ENCODE assay signal across 19 cellular contexts in the genomic region with DNA sequence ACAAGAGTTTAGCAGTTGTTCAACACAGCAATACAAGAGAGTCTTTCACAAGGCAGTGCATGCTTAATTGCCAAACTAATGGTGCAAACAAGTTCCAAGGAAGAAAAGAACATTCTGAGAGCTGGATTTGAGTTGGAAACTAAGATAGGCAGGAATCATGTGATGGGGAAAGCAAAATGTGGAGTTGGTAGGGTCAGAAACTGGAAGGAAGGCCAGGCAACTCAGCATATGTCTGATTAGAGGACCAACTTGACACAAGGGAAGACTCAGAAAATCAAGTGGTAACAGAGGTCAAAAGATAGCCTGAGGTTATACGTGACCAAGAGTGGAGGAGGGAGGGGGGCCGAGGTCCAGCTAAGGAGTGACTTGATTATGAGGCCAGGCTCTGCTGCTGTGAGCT.
DNase-seq lines count a peak whose midpoint lies in the region; ATAC-seq and TF ChIP-seq lines count a peak whose summit lies in the region.
"Had no signal": no experiment of that assay in that cellular context is flagged by ENCODE, and none has a peak within 500 bp of the region (broad histone marks: within the 10 kb centered on the region; RNA-seq: fewer than 3 reads in every experiment).

No MANE protein-coding gene starts in this region.

- H3K36me3 Mint-ChIP-seq in WTC11 = peaks cover 7% of the 10 kb centered on the region; the same call in 1 of the 2 replicates
- H3K36me3 Mint-ChIP-seq in nephron progenitor cell (ENCODE audit: low read depth) = peaks cover 13% of the 10 kb centered on the region
- peaks cover 0 to 3% of the 10 kb centered on the region in 2 donors for H3K36me3 Mint-ChIP-seq in CD14-positive monocyte
- H3K36me3 Mint-ChIP-seq in activated T-cell treated with anti-CD3 and anti-CD28 coated beads, Interleukin-2, amount 50 U/mL, for 4 hours (ENCODE audit: insufficient read depth) = peaks cover 2% of the 10 kb centered on the region

- DNase-seq in ELF-1 (ENCODE audit: low read depth, low spot score) (peak; percentile 25), WTC11 (ENCODE audit: low spot score) (no peak), left ventricle myocardium superior (no peak), nephron progenitor cell (no peak), CD14-positive monocyte (ENCODE audit: low spot score) (no peak)
- no peak for DNase-seq in activated T-cell treated with anti-CD3 and anti-CD28 coated beads, Interleukin-2, amount 50 U/mL, for 4 hours
- DNase-seq in activated CD4-positive, alpha-beta T cell treated with anti-CD3 and anti-CD28 coated beads, Interleukin-2, amount 50 U/mL, for 1 hour = no peak
- DNase-seq: activated T-cell treated with anti-CD3 and anti-CD28 coated beads, Interleukin-2, amount 50 U/mL, for 72 hours; BE2C; body of pancreas; Caco-2; GM23248; NCI-H1105; NCI-H526 treated with DMSO at 0.1 percent for 48 hours; SJCRH30; stimulated activated CD4-positive, alpha-beta T cell treated with anti-CD3 and anti-CD28 coated beads, Interleukin-1b, Interleukin-23, amount 100 ng/mL, for 48 hours; stomach had no signal

- H3K4me1 Mint-ChIP-seq in WTC11 (peaks cover 23% of the 10 kb centered on the region), nephron progenitor cell (peaks cover 36% of the 10 kb centered on the region), CD14-positive monocyte (peaks cover 6% of the 10 kb centered on the region)
- no peaks in the 10 kb centered on the region for H3K4me1 Mint-ChIP-seq in activated T-cell treated with anti-CD3 and anti-CD28 coated beads, Interleukin-2, amount 50 U/mL, for 4 hours (ENCODE audit: low read depth)

- POLR2A ChIA-PET in WTC11 (lab: Charles Lee) = no interaction called here

- H3K9me3 Mint-ChIP-seq in WTC11 = peaks cover 4% of the 10 kb centered on the region; the same call in 1 of the 2 replicates
- no peaks in the 10 kb centered on the region for H3K9me3 Mint-ChIP-seq in nephron progenitor cell
- no peaks in the 10 kb centered on the region for H3K9me3 Mint-ChIP-seq in CD14-positive monocyte
- no peaks in the 10 kb centered on the region for H3K9me3 Mint-ChIP-seq in activated T-cell treated with anti-CD3 and anti-CD28 coated beads, Interleukin-2, amount 50 U/mL, for 4 hours
- H3K9me3 Mint-ChIP-seq: activated T-cell treated with anti-CD3 and anti-CD28 coated beads, Interleukin-2, amount 50 U/mL, for 72 hours had no signal

- intact Hi-C loops in left ventricle myocardium superior (cut with micrococcal nuclease) = no loop called here
- intact Hi-C loops in CD14-positive monocyte (cut with micrococcal nuclease) = no loop called here

- H3K27me3 Mint-ChIP-seq in WTC11 (ENCODE audit: low read depth) (no peaks in the 10 kb centered on the region; the same call in 1 of the 2 replicates), nephron progenitor cell (ENCODE audit: low read depth, poor library complexity) (peaks cover 3% of the 10 kb centered on the region), CD14-positive monocyte (ENCODE audit: low read depth in 3 of 3) (peaks cover 0 to 2% (median 0%) of the 10 kb centered on the region in 3 donors)
- H3K27me3 Mint-ChIP-seq in activated T-cell treated with anti-CD3 and anti-CD28 coated beads, Interleukin-2, amount 50 U/mL, for 4 hours (ENCODE audit: low read depth) = no peaks in the 10 kb centered on the region
- H3K27me3 Mint-ChIP-seq: activated naive CD8-positive, alpha-beta T cell had no signal

- ATAC-seq in WTC11 = no peak
- peak; percentile 64 for ATAC-seq in left ventricle myocardium superior
- ATAC-seq in HG03097 (IDR thresholded peaks at IDR 0.05; ENCODE audit: low FRiP score, unreplicated experiment) = no peak
- ATAC-seq in activated T-cell treated with anti-CD3 and anti-CD28 coated beads, Interleukin-2, amount 50 U/mL, for 4 hours = no peak
- ATAC-seq: activated T-cell treated with anti-CD3 and anti-CD28 coated beads, Interleukin-2, amount 50 U/mL, for 72 hours; body of pancreas had no signal

- H3K4me3 Mint-ChIP-seq in WTC11 (no peak overlapping the region), nephron progenitor cell (no peak overlapping the region), CD14-positive monocyte (no peak overlapping the region)
- H3K4me3 Mint-ChIP-seq in activated T-cell treated with anti-CD3 and anti-CD28 coated beads, Interleukin-2, amount 50 U/mL, for 4 hours = no peak overlapping the region
- H3K4me3 Mint-ChIP-seq: activated naive CD8-positive, alpha-beta T cell; activated T-cell treated with anti-CD3 and anti-CD28 coated beads, Interleukin-2, amount 50 U/mL, for 72 hours had no signal

- H3K27ac Mint-ChIP-seq in WTC11 (peak overlapping the region; percentile 83), nephron progenitor cell (peak overlapping the region; percentile 96), CD14-positive monocyte (no peak overlapping the region)
- H3K27ac Mint-ChIP-seq: activated naive CD8-positive, alpha-beta T cell; activated T-cell treated with anti-CD3 and anti-CD28 coated beads, Interleukin-2, amount 50 U/mL, for 72 hours had no signal

- TF ChIP-seq CTCF in WTC11 (IDR thresholded peaks at IDR 0.05) = no peak
- no peak for TF ChIP-seq CTCF in nephron progenitor cell (IDR thresholded peaks at IDR 0.05)
- no peak for TF ChIP-seq CTCF in CD14-positive monocyte (IDR thresholded peaks at IDR 0.05)

- CTCF ChIA-PET in WTC11 (lab: Charles Lee) = no interaction called here

TF ChIP-seq in WTC11, 78 proteins besides CTCF, POLR2A, EP300 and RAD21 (continues in another document):
- TF ChIP-seq ZNF416 (CRISPR knock-in tag; IDR thresholded peaks at IDR 0.05) (no peak), E2F4 (CRISPR knock-in tag; IDR thresholded peaks at IDR 0.05; ENCODE audit: borderline replicate concordance, low read depth) (no peak), IRF2 (CRISPR knock-in tag; IDR thresholded peaks at IDR 0.05; ENCODE audit: borderline replicate concordance, low read depth) (no peak), ZSCAN18 (CRISPR knock-in tag; IDR thresholded peaks at IDR 0.05) (no peak), MLX (CRISPR knock-in tag; IDR thresholded peaks at IDR 0.05) (no peak), ZNF396 (CRISPR knock-in tag; IDR thresholded peaks at IDR 0.05; ENCODE audit: borderline replicate concordance) (no peak), ELF4 (CRISPR knock-in tag; IDR thresholded peaks at IDR 0.05; ENCODE audit: low read depth) (no peak), SMAD3 (CRISPR knock-in tag; IDR thresholded peaks at IDR 0.05; ENCODE audit: borderline replicate concordance) (no peak), CREM (CRISPR knock-in tag; IDR thresholded peaks at IDR 0.05) (no peak)
- TF ChIP-seq, protein P1, sequence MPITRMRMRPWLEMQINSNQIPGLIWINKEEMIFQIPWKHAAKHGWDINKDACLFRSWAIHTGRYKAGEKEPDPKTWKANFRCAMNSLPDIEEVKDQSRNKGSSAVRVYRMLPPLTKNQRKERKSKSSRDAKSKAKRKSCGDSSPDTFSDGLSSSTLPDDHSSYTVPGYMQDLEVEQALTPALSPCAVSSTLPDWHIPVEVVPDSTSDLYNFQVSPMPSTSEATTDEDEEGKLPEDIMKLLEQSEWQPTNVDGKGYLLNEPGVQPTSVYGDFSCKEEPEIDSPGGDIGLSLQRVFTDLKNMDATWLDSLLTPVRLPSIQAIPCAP (CRISPR knock-in tag; IDR thresholded peaks at IDR 0.05) = no peak

Comparison
In these comparisons a context has a peak if more than half of its experiments do, and no peak if none do; other contexts are left out.
1. H3K27ac Mint-ChIP-seq: peak in WTC11 (single experiment) and nephron progenitor cell (single experiment); none in CD14-positive monocyte (0 of 7).